Comparison of ENCODE assay signal across 8 cellular contexts in the genomic region with DNA sequence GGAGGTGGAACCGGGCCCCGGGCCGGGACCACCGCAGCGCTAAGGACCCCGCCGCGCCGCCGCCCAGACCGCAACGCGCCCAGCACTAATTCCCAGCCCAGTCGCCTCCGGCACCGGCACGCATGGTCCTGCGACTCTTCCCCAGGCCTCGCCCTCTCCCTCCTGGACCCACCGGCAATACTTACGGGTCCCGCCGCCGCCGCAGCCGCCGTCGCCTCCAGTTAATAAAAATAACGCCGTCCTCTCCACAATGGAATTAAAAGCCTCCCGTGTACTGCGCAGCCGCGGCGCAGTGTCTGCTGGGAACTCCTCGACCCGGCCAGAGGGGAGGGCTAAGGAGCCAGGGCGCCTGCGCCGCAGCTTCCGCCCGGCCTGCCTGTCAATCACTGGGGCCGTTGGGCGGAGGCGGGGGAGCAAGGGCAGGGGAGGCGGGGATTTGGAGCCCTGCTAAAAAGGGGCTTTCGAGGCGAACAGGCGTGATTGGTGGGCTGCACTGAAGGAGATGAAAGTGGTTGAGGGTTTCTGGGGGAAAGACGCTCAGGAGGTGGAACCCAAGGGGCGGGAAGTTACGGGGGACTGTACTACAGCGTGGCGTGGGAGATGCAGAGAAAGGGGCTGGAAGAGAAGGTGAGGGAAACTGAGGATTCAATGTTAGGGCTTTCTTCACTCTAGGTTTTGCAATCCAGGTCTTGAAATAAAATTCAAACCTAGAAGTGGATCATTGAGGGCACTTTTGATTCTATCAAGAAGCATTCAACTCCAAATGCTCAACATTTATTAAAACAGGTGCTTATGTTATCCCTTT.
DNase-seq lines count a peak whose midpoint lies in the region; ATAC-seq and TF ChIP-seq lines count a peak whose summit lies in the region.

A gene with protein sequence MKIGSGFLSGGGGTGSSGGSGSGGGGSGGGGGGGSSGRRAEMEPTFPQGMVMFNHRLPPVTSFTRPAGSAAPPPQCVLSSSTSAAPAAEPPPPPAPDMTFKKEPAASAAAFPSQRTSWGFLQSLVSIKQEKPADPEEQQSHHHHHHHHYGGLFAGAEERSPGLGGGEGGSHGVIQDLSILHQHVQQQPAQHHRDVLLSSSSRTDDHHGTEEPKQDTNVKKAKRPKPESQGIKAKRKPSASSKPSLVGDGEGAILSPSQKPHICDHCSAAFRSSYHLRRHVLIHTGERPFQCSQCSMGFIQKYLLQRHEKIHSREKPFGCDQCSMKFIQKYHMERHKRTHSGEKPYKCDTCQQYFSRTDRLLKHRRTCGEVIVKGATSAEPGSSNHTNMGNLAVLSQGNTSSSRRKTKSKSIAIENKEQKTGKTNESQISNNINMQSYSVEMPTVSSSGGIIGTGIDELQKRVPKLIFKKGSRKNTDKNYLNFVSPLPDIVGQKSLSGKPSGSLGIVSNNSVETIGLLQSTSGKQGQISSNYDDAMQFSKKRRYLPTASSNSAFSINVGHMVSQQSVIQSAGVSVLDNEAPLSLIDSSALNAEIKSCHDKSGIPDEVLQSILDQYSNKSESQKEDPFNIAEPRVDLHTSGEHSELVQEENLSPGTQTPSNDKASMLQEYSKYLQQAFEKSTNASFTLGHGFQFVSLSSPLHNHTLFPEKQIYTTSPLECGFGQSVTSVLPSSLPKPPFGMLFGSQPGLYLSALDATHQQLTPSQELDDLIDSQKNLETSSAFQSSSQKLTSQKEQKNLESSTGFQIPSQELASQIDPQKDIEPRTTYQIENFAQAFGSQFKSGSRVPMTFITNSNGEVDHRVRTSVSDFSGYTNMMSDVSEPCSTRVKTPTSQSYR (minus strand): TSS at position 276 of the 805 bp plus-strand sequence. CDS start 331 bp downstream, outside the sequence.

- TF ChIP-seq CTCF in GM10266 (IDR thresholded peaks at IDR 0.05; ENCODE audit: control insufficient read depth, insufficient read depth, low read depth, missing control alignments) = no peak

- peak; percentile 97 for DNase-seq in GM10266 (ENCODE audit: extremely low spot score)
- peak; percentile 98 for DNase-seq in NCI-H1092 treated with DMSO at 0.1 percent for 48 hours (lab: John Stamatoyannopoulos, UW)
- peak; percentile 96 for DNase-seq in activated naive CD4-positive, alpha-beta T cell treated with anti-CD3 and anti-CD28 coated beads, Interleukin-2, amount 50 U/mL, for 16 hours
- peak; percentile 91 for DNase-seq in globus pallidus (ENCODE audit: low spot score)
- peak in 55 of 56 donors; percentile 47 to 96 (median 90) for DNase-seq in nucleus accumbens (lab: John Stamatoyannopoulos, UW)
- peak; percentile 96 for DNase-seq in superior temporal gyrus (ENCODE audit: extremely low spot score)

- ATAC-seq in HG02623 (IDR thresholded peaks at IDR 0.05; ENCODE audit: unreplicated experiment) = peak; percentile 95
- peak; percentile 99 for ATAC-seq in SK-N-SH treated with all-trans-retinoic acid at 6 μM for 48 hours

TF ChIP-seq in SK-N-SH treated with all-trans-retinoic acid at 6 μM for 48 hours, 23 proteins besides CTCF, POLR2A, EP300 and RAD21:
- TF ChIP-seq ZNF8 (CRISPR knock-in tag; IDR thresholded peaks at IDR 0.05) (no peak), GLIS3 (CRISPR knock-in tag; IDR thresholded peaks at IDR 0.05) (no peak), ZNF70 (CRISPR knock-in tag; IDR thresholded peaks at IDR 0.05) (no peak), OSR1 (CRISPR knock-in tag; IDR thresholded peaks at IDR 0.05) (no peak), ZFP30 (CRISPR knock-in tag; IDR thresholded peaks at IDR 0.05) (no peak), ZNF565 (CRISPR knock-in tag; conservative IDR thresholded peaks at IDR 0.05; ENCODE audit: low read depth) (no peak), PPARA (CRISPR knock-in tag; IDR thresholded peaks at IDR 0.05; ENCODE audit: borderline replicate concordance) (no peak)
- TF ChIP-seq, protein P1, sequence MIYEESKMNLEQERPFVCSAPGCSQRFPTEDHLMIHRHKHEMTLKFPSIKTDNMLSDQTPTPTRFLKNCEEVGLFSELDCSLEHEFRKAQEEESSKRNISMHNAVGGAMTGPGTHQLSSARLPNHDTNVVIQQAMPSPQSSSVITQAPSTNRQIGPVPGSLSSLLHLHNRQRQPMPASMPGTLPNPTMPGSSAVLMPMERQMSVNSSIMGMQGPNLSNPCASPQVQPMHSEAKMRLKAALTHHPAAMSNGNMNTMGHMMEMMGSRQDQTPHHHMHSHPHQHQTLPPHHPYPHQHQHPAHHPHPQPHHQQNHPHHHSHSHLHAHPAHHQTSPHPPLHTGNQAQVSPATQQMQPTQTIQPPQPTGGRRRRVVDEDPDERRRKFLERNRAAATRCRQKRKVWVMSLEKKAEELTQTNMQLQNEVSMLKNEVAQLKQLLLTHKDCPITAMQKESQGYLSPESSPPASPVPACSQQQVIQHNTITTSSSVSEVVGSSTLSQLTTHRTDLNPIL (CRISPR knock-in tag; IDR thresholded peaks at IDR 0.05; ENCODE audit: low read depth) = no peak
- TF ChIP-seq, protein P2, sequence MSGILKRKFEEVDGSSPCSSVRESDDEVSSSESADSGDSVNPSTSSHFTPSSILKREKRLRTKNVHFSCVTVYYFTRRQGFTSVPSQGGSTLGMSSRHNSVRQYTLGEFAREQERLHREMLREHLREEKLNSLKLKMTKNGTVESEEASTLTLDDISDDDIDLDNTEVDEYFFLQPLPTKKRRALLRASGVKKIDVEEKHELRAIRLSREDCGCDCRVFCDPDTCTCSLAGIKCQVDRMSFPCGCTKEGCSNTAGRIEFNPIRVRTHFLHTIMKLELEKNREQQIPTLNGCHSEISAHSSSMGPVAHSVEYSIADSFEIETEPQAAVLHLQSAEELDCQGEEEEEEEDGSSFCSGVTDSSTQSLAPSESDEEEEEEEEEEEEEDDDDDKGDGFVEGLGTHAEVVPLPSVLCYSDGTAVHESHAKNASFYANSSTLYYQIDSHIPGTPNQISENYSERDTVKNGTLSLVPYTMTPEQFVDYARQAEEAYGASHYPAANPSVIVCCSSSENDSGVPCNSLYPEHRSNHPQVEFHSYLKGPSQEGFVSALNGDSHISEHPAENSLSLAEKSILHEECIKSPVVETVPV (CRISPR knock-in tag; IDR thresholded peaks at IDR 0.05) = no peak
- TF ChIP-seq, protein P3, sequence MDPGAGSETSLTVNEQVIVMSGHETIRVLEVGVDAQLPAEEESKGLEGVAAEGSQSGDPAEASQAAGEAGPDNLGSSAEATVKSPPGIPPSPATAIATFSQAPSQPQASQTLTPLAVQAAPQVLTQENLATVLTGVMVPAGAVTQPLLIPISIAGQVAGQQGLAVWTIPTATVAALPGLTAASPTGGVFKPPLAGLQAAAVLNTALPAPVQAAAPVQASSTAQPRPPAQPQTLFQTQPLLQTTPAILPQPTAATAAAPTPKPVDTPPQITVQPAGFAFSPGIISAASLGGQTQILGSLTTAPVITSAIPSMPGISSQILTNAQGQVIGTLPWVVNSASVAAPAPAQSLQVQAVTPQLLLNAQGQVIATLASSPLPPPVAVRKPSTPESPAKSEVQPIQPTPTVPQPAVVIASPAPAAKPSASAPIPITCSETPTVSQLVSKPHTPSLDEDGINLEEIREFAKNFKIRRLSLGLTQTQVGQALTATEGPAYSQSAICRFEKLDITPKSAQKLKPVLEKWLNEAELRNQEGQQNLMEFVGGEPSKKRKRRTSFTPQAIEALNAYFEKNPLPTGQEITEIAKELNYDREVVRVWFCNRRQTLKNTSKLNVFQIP (CRISPR knock-in tag; IDR thresholded peaks at IDR 0.05; ENCODE audit: borderline replicate concordance, low read depth) = no peak
- TF ChIP-seq, protein P4, sequence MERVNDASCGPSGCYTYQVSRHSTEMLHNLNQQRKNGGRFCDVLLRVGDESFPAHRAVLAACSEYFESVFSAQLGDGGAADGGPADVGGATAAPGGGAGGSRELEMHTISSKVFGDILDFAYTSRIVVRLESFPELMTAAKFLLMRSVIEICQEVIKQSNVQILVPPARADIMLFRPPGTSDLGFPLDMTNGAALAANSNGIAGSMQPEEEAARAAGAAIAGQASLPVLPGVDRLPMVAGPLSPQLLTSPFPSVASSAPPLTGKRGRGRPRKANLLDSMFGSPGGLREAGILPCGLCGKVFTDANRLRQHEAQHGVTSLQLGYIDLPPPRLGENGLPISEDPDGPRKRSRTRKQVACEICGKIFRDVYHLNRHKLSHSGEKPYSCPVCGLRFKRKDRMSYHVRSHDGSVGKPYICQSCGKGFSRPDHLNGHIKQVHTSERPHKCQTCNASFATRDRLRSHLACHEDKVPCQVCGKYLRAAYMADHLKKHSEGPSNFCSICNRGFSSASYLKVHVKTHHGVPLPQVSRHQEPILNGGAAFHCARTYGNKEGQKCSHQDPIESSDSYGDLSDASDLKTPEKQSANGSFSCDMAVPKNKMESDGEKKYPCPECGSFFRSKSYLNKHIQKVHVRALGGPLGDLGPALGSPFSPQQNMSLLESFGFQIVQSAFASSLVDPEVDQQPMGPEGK (CRISPR knock-in tag; IDR thresholded peaks at IDR 0.05; ENCODE audit: borderline replicate concordance) = no peak
TF ChIP-seq in SK-N-SH treated with all-trans-retinoic acid at 6 μM for 48 hours: peak in this region for 0.

Comparison
In these comparisons a context has a peak if more than half of its experiments do, and no peak if none do; other contexts are left out.
1. Peak in every context shown above with its lines: DNase-seq and ATAC-seq.